In the genomic region with DNA sequence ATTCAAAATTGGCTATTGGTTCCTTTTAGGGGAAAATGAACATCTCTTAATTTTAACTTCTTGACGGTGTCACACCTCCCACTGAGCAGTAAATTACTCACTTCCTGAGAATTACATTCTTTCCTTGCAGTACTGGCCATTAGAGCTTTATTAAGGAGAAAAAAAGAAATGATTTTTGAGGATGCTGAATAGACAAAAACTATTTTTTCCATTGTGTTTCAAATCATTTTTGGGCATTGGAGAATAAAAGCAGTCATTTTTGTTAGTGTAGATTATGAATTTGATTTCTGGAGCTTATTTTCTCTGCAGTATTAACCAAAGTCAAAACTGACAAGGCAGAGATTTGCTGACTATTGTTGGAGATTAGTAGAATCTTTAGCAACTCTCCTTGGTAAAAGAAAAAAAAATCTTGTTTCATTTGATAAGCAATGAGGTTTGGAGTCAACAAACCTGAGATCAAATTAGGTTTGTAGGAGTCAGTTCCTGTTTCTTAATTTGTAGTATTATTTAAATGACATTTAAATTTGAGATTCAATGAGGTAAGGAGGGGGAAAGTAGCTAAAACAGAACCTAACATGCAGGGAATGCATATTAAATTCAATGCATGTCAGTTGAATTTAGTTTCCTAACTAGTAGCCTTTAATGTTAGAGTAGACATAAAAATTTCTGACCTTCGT, we compare ENCODE assay signal across 15 cellular contexts.
DNase-seq lines count a peak whose midpoint lies in the region; ATAC-seq and TF ChIP-seq lines count a peak whose summit lies in the region.
"Had no signal": no experiment of that assay in that cellular context is flagged by ENCODE, and none has a peak within 500 bp of the region (broad histone marks: within the 10 kb centered on the region; RNA-seq: fewer than 3 reads in every experiment).

No MANE protein-coding gene starts in this region.

- H3K27me3 ChIP-seq in GM23248 (replicated peaks; ENCODE audit: insufficient read depth): no peaks in the 10 kb centered on the region
- H3K27me3 ChIP-seq in osteoblast (ENCODE audit: insufficient read depth, low read length): no peaks in the 10 kb centered on the region
- H3K27me3 ChIP-seq in CD8-positive, alpha-beta T cell (ENCODE audit: insufficient read depth, low read length): no peaks in the 10 kb centered on the region
- H3K27me3 ChIP-seq: tibial artery had no signal

- H3K4me1 Mint-ChIP-seq in CD8-positive, alpha-beta T cell (ENCODE audit: low read depth): peaks cover 17% of the 10 kb centered on the region

- 36 to 38% methylated on average over 2 of the region's 2 CpGs for WGBS in GM23248 (ENCODE audit: low coverage in 1 of 2, low lambda C conversion rate in 2 of 2, missing lambda C conversion rate in 2 of 2), 2 experiments

- H3K4me3 Mint-ChIP-seq in CD8-positive, alpha-beta T cell: no peak overlapping the region
- H3K4me3 Mint-ChIP-seq: central memory CD8-positive, alpha-beta T cell; neural crest cell had no signal

- peaks cover 50% of the 10 kb centered on the region for H3K4me1 ChIP-seq in GM23248 (ENCODE audit: insufficient read depth)
- peaks cover 42% of the 10 kb centered on the region for H3K4me1 ChIP-seq in osteoblast (ENCODE audit: insufficient read depth, low read length)
- H3K4me1 ChIP-seq in CD8-positive, alpha-beta T cell (ENCODE audit: insufficient read depth, low read length): peaks cover 4% of the 10 kb centered on the region

- H3K36me3 ChIP-seq in GM23248 (ENCODE audit: low read depth) (peaks cover 46% of the 10 kb centered on the region), osteoblast (ENCODE audit: insufficient read depth, low read length) (peaks cover 50% of the 10 kb centered on the region)
- no peaks in the 10 kb centered on the region for H3K36me3 ChIP-seq in CD8-positive, alpha-beta T cell (ENCODE audit: insufficient read depth, low read length)

- H2AFZ ChIP-seq in GM23248 (no peak overlapping the region), osteoblast (ENCODE audit: low read length) (no peak overlapping the region)

- peaks cover 29% of the 10 kb centered on the region for H3K36me3 Mint-ChIP-seq in CD8-positive, alpha-beta T cell

- no peaks in the 10 kb centered on the region for H3K27me3 Mint-ChIP-seq in CD8-positive, alpha-beta T cell (ENCODE audit: low read depth)
- H3K27me3 Mint-ChIP-seq: central memory CD8-positive, alpha-beta T cell had no signal

- CTCF ChIA-PET in CD8-positive, alpha-beta T cell (lab: Charles Lee): interaction anchor here (1.3 to 7.4 kb wide), 15 partner anchors 10 to 200 kb away, joined by 3 to 69 read pairs (median 10); no protein-coding TSS in a partner anchor

- TF ChIP-seq CTCF in NB4 (IDR thresholded peaks at IDR 0.05; ENCODE audit: low read depth, low read length) (no peak), choroid plexus epithelial cell (conservative IDR thresholded peaks at IDR 0.05; ENCODE audit: low read depth, low read length) (no peak), osteoblast (IDR thresholded peaks at IDR 0.05; ENCODE audit: extremely low read depth, low read depth, low read length) (no peak)
- no peak for TF ChIP-seq CTCF in CD8-positive, alpha-beta T cell (IDR thresholded peaks at IDR 0.05)

- no peaks in the 10 kb centered on the region for H3K9me3 Mint-ChIP-seq in CD8-positive, alpha-beta T cell
- H3K9me3 Mint-ChIP-seq: central memory CD8-positive, alpha-beta T cell; neural crest cell had no signal

- no peak for TF ChIP-seq POLR2A in NB4 (IDR thresholded peaks at IDR 0.05; ENCODE audit: extremely low read depth, insufficient read length)

- in situ Hi-C loops in GM23248 (cut with MboI): loop anchor here (25.0 kb wide), 1 partner anchor 193 kb away; no protein-coding TSS in a partner anchor

- H3K27ac ChIP-seq in GM23248 (peak overlapping the region; percentile 43), osteoblast (ENCODE audit: low read depth, low read length) (peak overlapping the region; percentile 51)
- H3K27ac ChIP-seq in CD8-positive, alpha-beta T cell (ENCODE audit: low read depth, low read length): no peak overlapping the region

- no peak overlapping the region for H3K27ac Mint-ChIP-seq in CD8-positive, alpha-beta T cell

- peaks cover 8% of the 10 kb centered on the region; the same call in 1 of the 2 replicates for H4K20me1 ChIP-seq in GM23248 (ENCODE audit: insufficient read depth)
- peaks cover 16% of the 10 kb centered on the region for H4K20me1 ChIP-seq in osteoblast (ENCODE audit: insufficient read depth, low read length)

- peaks cover 77% of the 10 kb centered on the region for H3F3A ChIP-seq in GM23248 (ENCODE audit: insufficient read depth)

- POLR2A ChIA-PET in CD8-positive, alpha-beta T cell (lab: Charles Lee): no interaction called here

- H3K9me3 ChIP-seq in GM23248 (ENCODE audit: low read depth) (no peaks in the 10 kb centered on the region), osteoblast (ENCODE audit: low read depth, low read length) (no peaks in the 10 kb centered on the region)
- no peaks in the 10 kb centered on the region for H3K9me3 ChIP-seq in CD8-positive, alpha-beta T cell (ENCODE audit: low read length)
- H3K9me3 ChIP-seq: tibial artery had no signal

- peaks cover 96% of the 10 kb centered on the region for H3K79me2 ChIP-seq in GM23248 (ENCODE audit: insufficient read depth)
- peaks cover 77% of the 10 kb centered on the region for H3K79me2 ChIP-seq in osteoblast (ENCODE audit: insufficient read depth, low read length)

- DNase-seq in GM23248 (peak; percentile 65), NB4 (ENCODE audit: low read depth) (peak; percentile 37), choroid plexus epithelial cell (ENCODE audit: low read depth) (peak; percentile 62), osteoblast (ENCODE audit: insufficient read length, low spot score, missing footprints) (no peak), left colon (no peak), foreskin melanocyte (no peak), hypothalamus (lab: John Stamatoyannopoulos, UW) (no peak)
- no peak for DNase-seq in CD8-positive, alpha-beta T cell
- DNase-seq: head of caudate nucleus; NCI-H2107; stimulated activated CD4-positive, alpha-beta T cell treated with anti-CD3 and anti-CD28 coated beads, Interleukin-4, amount 100 ng/mL, for 1 hour; T-helper 2 cell; tibial artery had no signal

- H3K4me3 ChIP-seq in GM23248 (peak overlapping the region; percentile 25), NB4 (ENCODE audit: low read depth, low read length) (no peak overlapping the region), choroid plexus epithelial cell (ENCODE audit: low read depth, low read length) (no peak overlapping the region), osteoblast (ENCODE audit: insufficient read depth, low read length) (no peak overlapping the region)
- no peak overlapping the region for H3K4me3 ChIP-seq in CD8-positive, alpha-beta T cell (ENCODE audit: low read depth, low read length)
- H3K4me3 ChIP-seq: tibial artery had no signal

- peak overlapping the region; percentile 69 for H3K4me2 ChIP-seq in GM23248 (ENCODE audit: unreplicated experiment)
- peak overlapping the region; percentile 40 for H3K4me2 ChIP-seq in osteoblast (ENCODE audit: insufficient read depth, low read length)

- no peaks in the 10 kb centered on the region for H3K9me2 ChIP-seq in GM23248 (ENCODE audit: insufficient read depth)

- peak overlapping the region; percentile 4; the same call in 1 of the 2 replicates for H3K9ac ChIP-seq in GM23248

- ATAC-seq in left colon: no peak
- ATAC-seq in CD8-positive, alpha-beta T cell: no peak

- intact Hi-C loops in left colon (cut with DNase I, micrococcal nuclease): loop anchor here in 1 of 2 donors (5.0 kb wide), 1 partner anchor 193 kb away; no protein-coding TSS in a partner anchor
- intact Hi-C loops in CD8-positive, alpha-beta T cell (cut with DNase I, micrococcal nuclease): loop anchor here (2.0 to 5.0 kb wide), 3 partner anchors 123 to 231 kb away; no protein-coding TSS in a partner anchor

Comparison
In these comparisons a context has a peak if more than half of its experiments do, and no peak if none do; other contexts are left out.
1. DNase-seq: peak in GM23248 (single experiment), NB4 (single experiment) and choroid plexus epithelial cell (single experiment); none in osteoblast (single experiment), left colon (0 of 2), foreskin melanocyte (single experiment), hypothalamus (0 of 51) and CD8-positive, alpha-beta T cell (0 of 7).